25 cellular contexts compared by ENCODE assay signal in the genomic region with DNA sequence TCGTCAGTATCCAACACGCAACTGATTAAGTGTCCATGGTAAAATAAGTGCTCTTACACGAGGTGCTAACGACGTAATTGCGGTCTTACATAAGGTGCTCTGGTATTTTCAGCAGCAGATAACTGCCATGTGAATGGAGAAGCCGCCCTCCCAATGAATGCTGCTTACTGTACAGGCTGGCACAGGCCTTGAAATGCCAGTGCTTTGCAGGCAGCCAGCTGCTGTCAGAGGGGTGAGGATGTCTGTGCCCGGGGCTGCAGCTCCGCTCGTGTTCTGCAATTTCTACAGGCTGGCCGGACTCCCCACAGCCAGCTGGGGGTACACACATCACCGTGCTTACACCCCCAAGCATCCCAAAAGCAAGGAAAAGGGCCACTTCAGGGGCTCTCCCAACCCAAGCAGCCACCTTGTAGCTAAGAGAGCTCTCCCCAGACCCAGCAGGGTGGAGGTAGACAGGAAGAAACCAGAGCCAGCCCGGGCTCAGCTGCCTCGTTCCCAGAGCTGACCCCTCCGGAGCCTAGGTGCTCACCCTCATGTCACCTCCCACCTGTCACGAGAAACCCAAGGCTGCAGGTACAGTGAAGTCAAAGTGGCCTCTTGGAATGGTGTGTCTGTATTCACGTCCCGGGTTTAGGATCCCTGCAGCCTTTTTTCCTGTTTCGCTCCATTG. TPM values are rescaled to one million over a fixed set of nuclear protein-coding genes. Genes with fewer than 3 reads are reported as not detected.
DNase-seq lines count a peak whose midpoint lies in the region; ATAC-seq and TF ChIP-seq lines count a peak whose summit lies in the region.
"Had no signal": no experiment of that assay in that cellular context is flagged by ENCODE, and none has a peak within 500 bp of the region (broad histone marks: within the 10 kb centered on the region; RNA-seq: fewer than 3 reads in every experiment).

No MANE protein-coding gene starts in this region.

- no peaks in the 10 kb centered on the region for H3K27me3 ChIP-seq in smooth muscle cell (ENCODE audit: low read depth)
- H3K27me3 ChIP-seq: BE2C, MG63, testis had no signal

- no peak for TF ChIP-seq CTCF in smooth muscle cell (IDR thresholded peaks at IDR 0.05; ENCODE audit: borderline replicate concordance, insufficient read depth, poor library complexity, severe bottlenecking)

- no peaks in the 10 kb centered on the region for H3K9me3 ChIP-seq in smooth muscle cell (replicated peaks; ENCODE audit: low read depth)
- H3K9me3 ChIP-seq: BE2C, lower lobe of right lung, MG63, testis had no signal

- H3K4me3 Mint-ChIP-seq in activated naive CD8-positive, alpha-beta T cell treated with anti-CD3 and anti-CD28 coated beads, Interleukin-2, amount 50 U/mL, for 24 hours, result no peak overlapping the region
- no peak overlapping the region for H3K4me3 Mint-ChIP-seq in activated naive CD8-positive, alpha-beta T cell treated with anti-CD3 and anti-CD28 coated beads for 36 hours
- H3K4me3 Mint-ChIP-seq: activated CD4-positive, alpha-beta memory T cell treated with anti-CD3 and anti-CD28 coated beads for 36 hours; effector memory CD8-positive, alpha-beta T cell; WTC11 had no signal

- intact Hi-C loops in posterior vena cava (cut with DNase I), result no loop called here

- no peak overlapping the region for H2AFZ ChIP-seq in smooth muscle cell (ENCODE audit: low read depth)

- no peak overlapping the region for H3K4me2 ChIP-seq in smooth muscle cell

- no peak overlapping the region for H3K4me3 ChIP-seq in smooth muscle cell
- H3K4me3 ChIP-seq: coronary artery, K562, lower lobe of right lung, MG63, testis had no signal

- no peaks in the 10 kb centered on the region for H3K36me3 Mint-ChIP-seq in activated naive CD8-positive, alpha-beta T cell treated with anti-CD3 and anti-CD28 coated beads, Interleukin-2, amount 50 U/mL, for 24 hours (ENCODE audit: low read depth)
- H3K36me3 Mint-ChIP-seq in activated naive CD8-positive, alpha-beta T cell treated with anti-CD3 and anti-CD28 coated beads for 36 hours, result no peaks in the 10 kb centered on the region

- DNase-seq in activated naive CD8-positive, alpha-beta T cell treated with anti-CD3 and anti-CD28 coated beads, Interleukin-2, amount 50 U/mL, for 24 hours, result no peak
- DNase-seq in activated naive CD8-positive, alpha-beta T cell treated with anti-CD3 and anti-CD28 coated beads for 36 hours, result no peak
- peak; percentile 8 for DNase-seq in NCI-H1436 treated with DMSO at 0.1 percent for 48 hours (lab: John Stamatoyannopoulos, UW)
- peak; percentile 37 for DNase-seq in cerebellar cortex (ENCODE audit: low spot score)
- DNase-seq in posterior vena cava (ENCODE audit: low spot score), result peak; percentile 53
- no peak for DNase-seq in smooth muscle cell (lab: John Stamatoyannopoulos, UW; ENCODE audit: unreplicated experiment)
- DNase-seq in NCI-H1092 (lab: John Stamatoyannopoulos, UW), result no peak
- DNase-seq in NCI-H345 (lab: John Stamatoyannopoulos, UW), result no peak
- DNase-seq: activated CD4-positive, alpha-beta memory T cell treated with anti-CD3 and anti-CD28 coated beads for 36 hours; activated effector memory CD4-positive, alpha-beta T cell treated with anti-CD3 and anti-CD28 coated beads, Interleukin-2, amount 50 U/mL, for 16 hours; BE2C; brain microvascular endothelial cell; DMS79; effector memory CD8-positive, alpha-beta T cell; GOT3; islet precursor cell; lower lobe of right lung; MG63; NCI-H1417 treated with DMSO at 0.1 percent for 48 hours; NCI-H2171 treated with DMSO at 0.1 percent for 48 hours; small intestine; testis had no signal

- no peaks in the 10 kb centered on the region for H4K20me1 ChIP-seq in smooth muscle cell (ENCODE audit: low read depth)

- H3K27ac Mint-ChIP-seq in activated naive CD8-positive, alpha-beta T cell treated with anti-CD3 and anti-CD28 coated beads, Interleukin-2, amount 50 U/mL, for 24 hours, result no peak overlapping the region
- H3K27ac Mint-ChIP-seq in activated naive CD8-positive, alpha-beta T cell treated with anti-CD3 and anti-CD28 coated beads for 36 hours, result no peak overlapping the region
- H3K27ac Mint-ChIP-seq: activated CD4-positive, alpha-beta memory T cell treated with anti-CD3 and anti-CD28 coated beads for 36 hours; WTC11 had no signal

- H3K27ac ChIP-seq in smooth muscle cell (ENCODE audit: low read depth), result no peak overlapping the region
- H3K27ac ChIP-seq: brain microvascular endothelial cell, coronary artery, lower lobe of right lung, testis had no signal

- ATAC-seq in activated naive CD8-positive, alpha-beta T cell treated with anti-CD3 and anti-CD28 coated beads, Interleukin-2, amount 50 U/mL, for 24 hours, result peak; percentile 40
- ATAC-seq: effector memory CD8-positive, alpha-beta T cell; K562; WTC11 had no signal

- H3K79me2 ChIP-seq in smooth muscle cell (ENCODE audit: low read depth), result no peaks in the 10 kb centered on the region

- H3K4me1 Mint-ChIP-seq in activated naive CD8-positive, alpha-beta T cell treated with anti-CD3 and anti-CD28 coated beads, Interleukin-2, amount 50 U/mL, for 24 hours, result peaks cover 6% of the 10 kb centered on the region
- peaks cover 6% of the 10 kb centered on the region for H3K4me1 Mint-ChIP-seq in activated naive CD8-positive, alpha-beta T cell treated with anti-CD3 and anti-CD28 coated beads for 36 hours

- peaks cover 7% of the 10 kb centered on the region for H3K27me3 Mint-ChIP-seq in activated naive CD8-positive, alpha-beta T cell treated with anti-CD3 and anti-CD28 coated beads, Interleukin-2, amount 50 U/mL, for 24 hours
- peaks cover 6% of the 10 kb centered on the region for H3K27me3 Mint-ChIP-seq in activated naive CD8-positive, alpha-beta T cell treated with anti-CD3 and anti-CD28 coated beads for 36 hours
- H3K27me3 Mint-ChIP-seq: effector memory CD8-positive, alpha-beta T cell had no signal

- H3K36me3 ChIP-seq in smooth muscle cell (ENCODE audit: low read depth), result no peaks in the 10 kb centered on the region
- H3K36me3 ChIP-seq: BE2C, brain microvascular endothelial cell, lower lobe of right lung, MG63 had no signal

- no peak overlapping the region for H3K9ac ChIP-seq in smooth muscle cell (ENCODE audit: low read depth)

- peaks cover 5% of the 10 kb centered on the region for H3F3A ChIP-seq in smooth muscle cell (ENCODE audit: low read depth)

- H3K4me1 ChIP-seq in smooth muscle cell (ENCODE audit: low read depth), result peaks cover 18% of the 10 kb centered on the region
- H3K4me1 ChIP-seq: BE2C, lower lobe of right lung, testis had no signal

- peaks cover 3% of the 10 kb centered on the region for H3K9me3 Mint-ChIP-seq in activated naive CD8-positive, alpha-beta T cell treated with anti-CD3 and anti-CD28 coated beads, Interleukin-2, amount 50 U/mL, for 24 hours
- no peaks in the 10 kb centered on the region for H3K9me3 Mint-ChIP-seq in activated naive CD8-positive, alpha-beta T cell treated with anti-CD3 and anti-CD28 coated beads for 36 hours

- 92% methylated on average over 19 of the region's 19 CpGs for WGBS in smooth muscle cell (ENCODE audit: low lambda C conversion rate)

RNA-seq across cellular contexts. Expression of a gene that starts 27.1 kb away (rescaled TPM):
- total RNA-seq in activated naive CD8-positive, alpha-beta T cell treated with anti-CD3 and anti-CD28 coated beads for 36 hours, result 1 to 10 TPM in 1 of 2 experiments, under 1 TPM in 1; 0.64 to 1.2 TPM
- total RNA-seq in posterior vena cava (10 to 100 TPM in 1 of 2 donors, 1 to 10 TPM in 1; 9.7 to 11.2 TPM), smooth muscle cell (0.67 and 1.8 TPM in 2 replicates)
- 1.3 and 3.3 TPM in 2 replicates for polyA plus RNA-seq in smooth muscle cell

Comparison
In these comparisons a context has a peak if more than half of its experiments do, and no peak if none do; other contexts are left out.
1. DNase-seq: peak in NCI-H1436 treated with DMSO at 0.1 percent for 48 hours (single experiment), cerebellar cortex (single experiment) and posterior vena cava (single experiment); none in activated naive CD8-positive, alpha-beta T cell treated with anti-CD3 and anti-CD28 coated beads, Interleukin-2, amount 50 U/mL, for 24 hours (single experiment), activated naive CD8-positive, alpha-beta T cell treated with anti-CD3 and anti-CD28 coated beads for 36 hours (single experiment), smooth muscle cell (single experiment), NCI-H1092 (single experiment) and NCI-H345 (single experiment).